ENCODE assay signal across 8 cellular contexts in genomic region chr6:90393232-90393884, GRCh38.
DNase-seq lines count a peak whose midpoint lies in the region; ATAC-seq, FAIRE-seq and TF ChIP-seq lines count a peak whose summit lies in the region.

No MANE protein-coding gene starts in this region.

- CTCF ChIA-PET in T-cell (lab: Charles Lee) = interaction anchor here (0.6 to 2.6 kb wide), 40 partner anchors 9 to 1720 kb away, joined by 3 to 24 read pairs (median 4); no protein-coding TSS in a partner anchor

- intact Hi-C loops in right cardiac atrium (cut with DNase I) = loop anchor here in 3 of 4 donors (5.0 to 10.0 kb wide), 5 partner anchors 81 to 426 kb away; no protein-coding TSS in a partner anchor

- H3K4me1 Mint-ChIP-seq in T-cell = peaks cover 30 to 39% (median 38%) of the 10 kb centered on the region in 3 donors
- H3K4me1 Mint-ChIP-seq in activated naive CD8-positive, alpha-beta T cell treated with anti-CD3 and anti-CD28 coated beads, Interleukin-2, amount 50 U/mL, for 24 hours = peaks cover 77% of the 10 kb centered on the region

- H3K4me3 ChIP-seq in NB4 (ENCODE audit: low read depth, low read length) (no peak overlapping the region), right cardiac atrium (ENCODE audit: low read length) (no peak overlapping the region), small intestine (ENCODE audit: low read depth in 1 of 2, low read length in 2 of 2) (no peak overlapping the region)

- H3K4me1 ChIP-seq in right cardiac atrium (ENCODE audit: control insufficient read depth, insufficient read depth, low read length) (no peaks in the 10 kb centered on the region), small intestine (ENCODE audit: control insufficient read depth in 2 of 2, insufficient read depth in 1 of 2, low read depth in 1 of 2, low read length in 1 of 2) (no peaks in the 10 kb centered on the region)

- H3K9me3 ChIP-seq in right cardiac atrium (ENCODE audit: control insufficient read depth, low read length) (no peaks in the 10 kb centered on the region), small intestine (ENCODE audit: control insufficient read depth, low read depth) (no peaks in the 10 kb centered on the region)

- no peaks in the 10 kb centered on the region for H3K36me3 Mint-ChIP-seq in T-cell
- no peaks in the 10 kb centered on the region for H3K36me3 Mint-ChIP-seq in activated naive CD8-positive, alpha-beta T cell treated with anti-CD3 and anti-CD28 coated beads, Interleukin-2, amount 50 U/mL, for 24 hours (ENCODE audit: low read depth)

- no peaks in the 10 kb centered on the region for H3K36me3 ChIP-seq in small intestine (ENCODE audit: control insufficient read depth in 2 of 2, insufficient read depth in 2 of 2, low read length in 2 of 2)

- no peaks in the 10 kb centered on the region for H3K27me3 Mint-ChIP-seq in T-cell
- H3K27me3 Mint-ChIP-seq in activated naive CD8-positive, alpha-beta T cell treated with anti-CD3 and anti-CD28 coated beads, Interleukin-2, amount 50 U/mL, for 24 hours = no peaks in the 10 kb centered on the region

- TF ChIP-seq CTCF in NB4 (IDR thresholded peaks at IDR 0.05; ENCODE audit: low read depth, low read length) = peak; percentile 75

- no peak for FAIRE-seq in small intestine (lab: Jason Lieb, UNC)

- 32% methylated on average over 7 of the region's 7 CpGs for WGBS in right cardiac atrium
- 30 to 36% (median 33%) methylated on average over 7 of the region's 7 CpGs for WGBS in small intestine, 3 donors

- H3K9me3 Mint-ChIP-seq in T-cell = no peaks in the 10 kb centered on the region
- no peaks in the 10 kb centered on the region for H3K9me3 Mint-ChIP-seq in activated naive CD8-positive, alpha-beta T cell treated with anti-CD3 and anti-CD28 coated beads, Interleukin-2, amount 50 U/mL, for 24 hours

- POLR2A ChIA-PET in T-cell (lab: Charles Lee) = interaction anchor here (0.6 to 1.3 kb wide), 2 partner anchors 95 to 249 kb away, joined by 4 read pairs; no protein-coding TSS in a partner anchor

- ATAC-seq in GM21576 (IDR thresholded peaks at IDR 0.05; ENCODE audit: unreplicated experiment) = peak; percentile 71
- ATAC-seq in T-cell (replicated peaks in 1 of 4) = peak; percentile 62 to 69 (median 66)
- peak; percentile 37 for ATAC-seq in activated naive CD8-positive, alpha-beta T cell treated with anti-CD3 and anti-CD28 coated beads, Interleukin-2, amount 50 U/mL, for 24 hours
- peak; percentile 78 to 83 for ATAC-seq in right cardiac atrium
- no peak for ATAC-seq in GM19467 (IDR thresholded peaks at IDR 0.05; ENCODE audit: unreplicated experiment)

- peak; percentile 58 for DNase-seq in COR-L47 (lab: John Stamatoyannopoulos, UW)
- DNase-seq in NB4 (ENCODE audit: low read depth) = peak; percentile 77
- peak; percentile 47 to 82 (median 70) for DNase-seq in T-cell
- peak; percentile 82 for DNase-seq in activated naive CD8-positive, alpha-beta T cell treated with anti-CD3 and anti-CD28 coated beads, Interleukin-2, amount 50 U/mL, for 24 hours
- DNase-seq in right cardiac atrium = peak; percentile 38 to 64 (median 54)
- peak; percentile 35 for DNase-seq in small intestine

- no peak for TF ChIP-seq POLR2A in NB4 (IDR thresholded peaks at IDR 0.05; ENCODE audit: extremely low read depth, insufficient read length)

- H3K27ac ChIP-seq in right cardiac atrium (ENCODE audit: low read length) (no peak overlapping the region), small intestine (ENCODE audit: low read depth in 1 of 2, low read length in 1 of 2) (no peak overlapping the region)

- H3K27ac Mint-ChIP-seq in T-cell = peak overlapping the region; percentile 19 to 52
- H3K27ac Mint-ChIP-seq in activated naive CD8-positive, alpha-beta T cell treated with anti-CD3 and anti-CD28 coated beads, Interleukin-2, amount 50 U/mL, for 24 hours = peak overlapping the region; percentile 67

- H3K27me3 ChIP-seq in right cardiac atrium (ENCODE audit: control insufficient read depth, insufficient read depth) (no peaks in the 10 kb centered on the region), small intestine (ENCODE audit: control insufficient read depth in 2 of 2, insufficient read depth in 2 of 2, low read length in 2 of 2) (no peaks in the 10 kb centered on the region)

- no peak overlapping the region for H3K4me3 Mint-ChIP-seq in T-cell
- H3K4me3 Mint-ChIP-seq in activated naive CD8-positive, alpha-beta T cell treated with anti-CD3 and anti-CD28 coated beads, Interleukin-2, amount 50 U/mL, for 24 hours = no peak overlapping the region
